In genomic region chr4:55037728-55038127, GRCh38 we compare ENCODE assay signal across 20 cellular contexts.
DNase-seq lines count a peak whose midpoint lies in the region; ATAC-seq, FAIRE-seq and TF ChIP-seq lines count a peak whose summit lies in the region.
"Had no signal": no experiment of that assay in that cellular context is flagged by ENCODE, and none has a peak within 500 bp of the region (broad histone marks: within the 10 kb centered on the region; RNA-seq: fewer than 3 reads in every experiment).

No MANE protein-coding gene starts in this region.

- H3K27ac ChIP-seq in left ventricle myocardium inferior (replicated peaks), result peak overlapping the region; percentile 86
- H3K27ac ChIP-seq in pancreas, result no peak overlapping the region
- peak overlapping the region; percentile 76 to 84 for H3K27ac ChIP-seq in uterus
- H3K27ac ChIP-seq in Karpas-422 (ENCODE audit: low read length), result no peak overlapping the region
- H3K27ac ChIP-seq: BLaER1 treated with 17β-estradiol and CSF1 and Interleukin-3, amounts not matched to agents 10 nM and 100 nM had no signal

- H4K20me1 ChIP-seq in Karpas-422 (ENCODE audit: insufficient read depth, low read depth, low read length), result no peaks in the 10 kb centered on the region
- H4K20me1 ChIP-seq: BLaER1 treated with 17β-estradiol and CSF1 and Interleukin-3, amounts not matched to agents 10 nM and 100 nM had no signal

- ATAC-seq in left cardiac atrium (no peak), pancreas (no peak), GM21528 (IDR thresholded peaks at IDR 0.05; ENCODE audit: low FRiP score, unreplicated experiment) (no peak)
- ATAC-seq: GM23338, HCT116 had no signal

- H3K36me3 ChIP-seq in left ventricle myocardium inferior (no peaks in the 10 kb centered on the region), pancreas (no peaks in the 10 kb centered on the region), uterus (no peaks in the 10 kb centered on the region), Karpas-422 (ENCODE audit: insufficient read depth, low read length) (no peaks in the 10 kb centered on the region)
- H3K36me3 ChIP-seq: BLaER1 treated with 17β-estradiol and CSF1 and Interleukin-3, amounts not matched to agents 10 nM and 100 nM had no signal

- H3K9me3 ChIP-seq in left ventricle myocardium inferior (replicated peaks) (peaks cover 10% of the 10 kb centered on the region), pancreas (no peaks in the 10 kb centered on the region), uterus (no peaks in the 10 kb centered on the region), Karpas-422 (ENCODE audit: low read length) (no peaks in the 10 kb centered on the region)

- WGBS in pancreas, 2 donors, result 30 to 35% methylated on average over 1 of the region's 1 CpG

- peak; percentile 95 for FAIRE-seq in colon (lab: Jason Lieb, UNC)
- FAIRE-seq in pancreas (lab: Jason Lieb, UNC), result peak; percentile 96
- FAIRE-seq in D721Med (lab: Jason Lieb, UNC), result no peak
- FAIRE-seq: GM12891 had no signal

- no peak for TF ChIP-seq POLR2A in uterus (IDR thresholded peaks at IDR 0.05)

- intact Hi-C loops in left ventricle myocardium inferior (cut with micrococcal nuclease), result no loop called here
- intact Hi-C loops in left cardiac atrium (cut with DNase I), result no loop called here
- intact Hi-C loops in pancreas (cut with DNase I), result no loop called here
- intact Hi-C loops in uterus (cut with DNase I; ENCODE audit: low total_unique reads), result no loop called here

- TF ChIP-seq CTCF in left ventricle myocardium inferior (IDR thresholded peaks at IDR 0.05; ENCODE audit: borderline replicate concordance), result no peak
- TF ChIP-seq CTCF in pancreas (IDR thresholded peaks at IDR 0.05), result no peak
- no peak for TF ChIP-seq CTCF in uterus (IDR thresholded peaks at IDR 0.05)
- TF ChIP-seq CTCF in D721Med (IDR thresholded peaks at IDR 0.05; ENCODE audit: insufficient read depth, missing control alignments), result no peak

- no peaks in the 10 kb centered on the region for H3K9me2 ChIP-seq in Karpas-422 (replicated peaks; ENCODE audit: insufficient read depth, low read length)

- no peak overlapping the region for H3K4me2 ChIP-seq in Karpas-422 (ENCODE audit: low read depth, low read length, poor library complexity, severe bottlenecking)
- H3K4me2 ChIP-seq: BLaER1 treated with 17β-estradiol and CSF1 and Interleukin-3, amounts not matched to agents 10 nM and 100 nM; GM23338 had no signal

- no peak overlapping the region for H3K4me3 ChIP-seq in left ventricle myocardium inferior
- no peak overlapping the region for H3K4me3 ChIP-seq in pancreas
- H3K4me3 ChIP-seq in uterus, result no peak overlapping the region
- no peak overlapping the region for H3K4me3 ChIP-seq in Karpas-422 (ENCODE audit: low read length)
- H3K4me3 ChIP-seq: BLaER1 treated with 17β-estradiol and CSF1 and Interleukin-3, amounts not matched to agents 10 nM and 100 nM; GM23338 had no signal

- no peak overlapping the region for H3K9ac ChIP-seq in Karpas-422 (ENCODE audit: low read length)
- H3K9ac ChIP-seq: BLaER1 treated with 17β-estradiol and CSF1 and Interleukin-3, amounts not matched to agents 10 nM and 100 nM had no signal

- DNase-seq in left ventricle myocardium inferior (no peak), left cardiac atrium (no peak), pancreas (no peak), uterus (no peak), D721Med (ENCODE audit: insufficient read length, low spot score) (no peak), Karpas-422 (no peak)
- DNase-seq: DMS 273 treated with DMSO at 0.1 percent for 48 hours, GF-D8, IMR-90, Kasumi-1, NCI-H2029, NCI-H2171 treated with DMSO at 0.1 percent for 48 hours, NCI-H446 treated with DMSO at 0.1 percent for 48 hours, NCI-H774 had no signal

- no peaks in the 10 kb centered on the region for H3K27me3 ChIP-seq in left ventricle myocardium inferior (ENCODE audit: low read depth)
- no peaks in the 10 kb centered on the region for H3K27me3 ChIP-seq in pancreas
- no peaks in the 10 kb centered on the region for H3K27me3 ChIP-seq in uterus
- H3K27me3 ChIP-seq in Karpas-422 (ENCODE audit: low read length), result no peaks in the 10 kb centered on the region
- H3K27me3 ChIP-seq: BLaER1 treated with 17β-estradiol and CSF1 and Interleukin-3, amounts not matched to agents 10 nM and 100 nM had no signal

- no peak overlapping the region for H2AFZ ChIP-seq in Karpas-422 (ENCODE audit: low read length)

- H3K79me2 ChIP-seq in Karpas-422 (ENCODE audit: low read length), result no peaks in the 10 kb centered on the region

- H3K4me1 ChIP-seq in left ventricle myocardium inferior, result peaks cover 55% of the 10 kb centered on the region
- H3K4me1 ChIP-seq in pancreas, result peaks cover 0 to 5% (median 3%) of the 10 kb centered on the region in 3 donors
- H3K4me1 ChIP-seq in uterus, result peaks cover 10 to 14% of the 10 kb centered on the region in 2 donors
- H3K4me1 ChIP-seq in Karpas-422 (ENCODE audit: low read length), result no peaks in the 10 kb centered on the region
- H3K4me1 ChIP-seq: BLaER1 treated with 17β-estradiol and CSF1 and Interleukin-3, amounts not matched to agents 10 nM and 100 nM had no signal

Comparison
In these comparisons a context has a peak if more than half of its experiments do, and no peak if none do; other contexts are left out.
1. H3K27ac ChIP-seq: peak in left ventricle myocardium inferior (single experiment) and uterus (2 of 2); none in pancreas (0 of 4) and Karpas-422 (single experiment).